28 cellular contexts compared by ENCODE assay signal in genomic region chr15:66110788-66111187, GRCh38.
"Had no signal": no experiment of that assay in that cellular context is flagged by ENCODE, and none has a peak within 500 bp of the region (broad histone marks: within the 10 kb centered on the region; RNA-seq: fewer than 3 reads in every experiment).

No MANE protein-coding gene starts in this region.

- H3K4me1 Mint-ChIP-seq: immature natural killer cell had no signal

- H3K4me3 Mint-ChIP-seq: immature natural killer cell; naive thymus-derived CD8-positive, alpha-beta T cell; nephron; neural crest cell had no signal

- H3K27ac Mint-ChIP-seq: immature natural killer cell, nephron had no signal

- H3K27ac ChIP-seq: left lung, lower lobe of right lung, pancreas, prostate gland, skin epidermis, stomach, testis, thyroid gland, transverse colon, upper lobe of left lung had no signal

- H3K9me3 ChIP-seq: left lung, lower lobe of right lung, pancreas, prostate gland, stomach, testis, thyroid gland, transverse colon, upper lobe of left lung had no signal

- H3K9me3 Mint-ChIP-seq: naive thymus-derived CD8-positive, alpha-beta T cell; nephron; neural crest cell had no signal

- H3K4me1 ChIP-seq: left lung, lower lobe of right lung, prostate gland, testis, thyroid gland, transverse colon, upper lobe of left lung had no signal

- DNase-seq: hippocampal formation; immature natural killer cell; kidney; left colon; left lung; lower lobe of right lung; mammary epithelial cell; mesenchymal stem cell; naive thymus-derived CD8-positive, alpha-beta T cell; nucleus accumbens; retina; right cardiac atrium; stimulated activated CD4-positive, alpha-beta T cell treated with anti-CD3 and anti-CD28 coated beads, Interleukin-12 subunit alpha, Interleukin-12 subunit beta, amount 100 ng/mL, for 4 hours; stimulated activated CD4-positive, alpha-beta T cell treated with anti-CD3 and anti-CD28 coated beads, Interleukin-15, amount 100 ng/mL, for 24 hours; stimulated activated CD4-positive, alpha-beta T cell treated with anti-CD3 and anti-CD28 coated beads, Interleukin-2, amount 100 ng/mL, for 24 hours; stimulated activated CD4-positive, alpha-beta T cell treated with anti-CD3 and anti-CD28 coated beads, Interleukin-4, amount 100 ng/mL, for 1 hour; stimulated activated naive CD4-positive, alpha-beta T cell treated with Interleukin-2 at 50 U/mL for 16 hours; stomach; testis; thyroid gland; transverse colon; upper lobe of left lung had no signal

- ATAC-seq: left colon; left lung; lower lobe of right lung; naive thymus-derived CD8-positive, alpha-beta T cell; pancreas; right cardiac atrium; sciatic nerve had no signal

- H3K36me3 Mint-ChIP-seq: immature natural killer cell; naive thymus-derived CD8-positive, alpha-beta T cell had no signal

- H3K36me3 ChIP-seq: left lung, lower lobe of right lung, pancreas, prostate gland, stomach, thyroid gland, transverse colon, upper lobe of left lung had no signal

- H3K27me3 ChIP-seq: pancreas, testis, thyroid gland, upper lobe of left lung had no signal

- H3K4me3 ChIP-seq: left lung, lower lobe of right lung, pancreas, prostate gland, skin epidermis, stomach, testis, thyroid gland, transverse colon, upper lobe of left lung had no signal
